In the genomic region with DNA sequence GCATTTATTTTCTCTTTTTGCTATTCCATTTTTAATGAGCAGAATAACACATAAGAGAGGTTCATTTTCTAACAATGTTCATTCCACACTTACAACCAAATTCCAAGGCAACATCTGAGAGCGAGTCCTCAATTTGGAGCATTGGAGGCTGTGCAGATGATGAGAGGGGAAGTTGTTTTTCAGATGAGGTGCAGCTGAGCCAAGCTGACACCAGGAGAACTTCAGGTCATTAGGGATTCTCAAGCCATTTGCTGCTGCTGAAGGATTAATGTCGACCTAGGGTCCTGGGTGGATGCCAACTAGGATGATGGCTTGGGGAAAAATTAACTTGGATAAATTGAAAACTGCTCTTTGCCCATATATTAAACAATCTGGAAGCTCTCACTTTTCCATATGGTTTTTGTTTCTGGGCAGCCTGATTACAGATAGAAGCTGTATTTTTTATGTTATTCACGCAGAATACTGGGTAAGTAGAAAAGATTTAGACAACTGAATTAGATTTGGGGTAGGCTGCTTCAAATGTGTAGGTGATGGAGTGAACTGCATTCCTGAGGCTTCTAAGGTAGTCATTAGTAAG, we compare ENCODE assay signal across 17 cellular contexts.
"Had no signal": no experiment of that assay in that cellular context is flagged by ENCODE, and none has a peak within 500 bp of the region (broad histone marks: within the 10 kb centered on the region; RNA-seq: fewer than 3 reads in every experiment).

No MANE protein-coding gene starts in this region.

- ATAC-seq: activated naive CD4-positive, alpha-beta T cell treated with anti-CD3 and anti-CD28 coated beads, Interleukin-2, amount 50 U/mL, for 72 hours; activated T-cell treated with anti-CD3 and anti-CD28 coated beads, Interleukin-2, amount 50 U/mL, for 72 hours; mucosa of descending colon; natural killer cell had no signal

- H3K9me3 ChIP-seq: esophagus squamous epithelium, mucosa of descending colon, right atrium auricular region, transverse colon had no signal

- H3K4me3 Mint-ChIP-seq: activated B cell treated with CpG ODN at 0.5 μM for 24 hours; activated CD4-positive, alpha-beta T cell treated with anti-CD3 and anti-CD28 coated beads, Interleukin-2, amount 10 ng/mL, durations not matched to agents 24 days and 14 days; activated T-cell treated with anti-CD3 and anti-CD28 coated beads, Interleukin-2, amount 50 U/mL, for 72 hours; immature natural killer cell; natural killer cell; T-helper 2 cell treated with Interferon-gamma antibody and Interleukin-4, amounts not matched to agents 5 μg/mL and 100 μg/mL, for 36 hours had no signal

- DNase-seq: activated B cell treated with CpG ODN at 0.5 μM for 24 hours; activated CD4-positive, alpha-beta T cell treated with anti-CD3 and anti-CD28 coated beads, Interleukin-2, amount 10 ng/mL, durations not matched to agents 24 days and 14 days; activated CD8-positive, alpha-beta memory T cell treated with anti-CD3 and anti-CD28 coated beads, Interleukin-2, amount 50 U/mL, for 48 hours; activated gamma-delta T cell; activated T-cell treated with anti-CD3 and anti-CD28 coated beads, Interleukin-2, amount 50 U/mL, for 72 hours; caudate nucleus; esophagus squamous epithelium; immature natural killer cell; mucosa of descending colon; natural killer cell; stimulated activated CD4-positive, alpha-beta T cell treated with anti-CD3 and anti-CD28 coated beads, Interleukin-4, amount 100 ng/mL, for 24 hours; stimulated activated naive CD4-positive, alpha-beta T cell; transverse colon had no signal

- H3K27me3 ChIP-seq: esophagus squamous epithelium, right atrium auricular region, transverse colon had no signal

- H3K9me3 Mint-ChIP-seq: activated B cell treated with CpG ODN at 0.5 μM for 24 hours; activated naive CD4-positive, alpha-beta T cell treated with anti-CD3 and anti-CD28 coated beads, Interleukin-2, amount 50 U/mL, for 72 hours; activated T-cell treated with anti-CD3 and anti-CD28 coated beads, Interleukin-2, amount 50 U/mL, for 72 hours; immature natural killer cell; natural killer cell; T-helper 2 cell treated with Interferon-gamma antibody and Interleukin-4, amounts not matched to agents 5 μg/mL and 100 μg/mL, for 36 hours had no signal

- H3K4me1 Mint-ChIP-seq: activated B cell treated with CpG ODN at 0.5 μM for 24 hours, immature natural killer cell had no signal

- H3K36me3 ChIP-seq: esophagus squamous epithelium, right atrium auricular region, transverse colon had no signal

- H3K27ac ChIP-seq: esophagus squamous epithelium, right atrium auricular region, skin epidermis, transverse colon had no signal

- H3K27me3 Mint-ChIP-seq: activated B cell treated with CpG ODN at 0.5 μM for 24 hours; activated CD4-positive, alpha-beta T cell treated with anti-CD3 and anti-CD28 coated beads, Interleukin-2, amount 10 ng/mL, durations not matched to agents 24 days and 14 days had no signal

- H3K4me3 ChIP-seq: esophagus squamous epithelium, mucosa of descending colon, right atrium auricular region, skin epidermis, transverse colon had no signal

- H3K36me3 Mint-ChIP-seq: activated naive CD4-positive, alpha-beta T cell treated with anti-CD3 and anti-CD28 coated beads, Interleukin-2, amount 50 U/mL, for 72 hours; immature natural killer cell; natural killer cell had no signal

- H3K4me1 ChIP-seq: esophagus squamous epithelium, right atrium auricular region had no signal

- H3K27ac Mint-ChIP-seq: activated B cell treated with CpG ODN at 0.5 μM for 24 hours; activated CD4-positive, alpha-beta T cell treated with anti-CD3 and anti-CD28 coated beads, Interleukin-2, amount 10 ng/mL, durations not matched to agents 24 days and 14 days; activated naive CD4-positive, alpha-beta T cell treated with anti-CD3 and anti-CD28 coated beads, Interleukin-2, amount 50 U/mL, for 72 hours; immature natural killer cell; natural killer cell; T-helper 2 cell treated with Interferon-gamma antibody and Interleukin-4, amounts not matched to agents 5 μg/mL and 100 μg/mL, for 36 hours had no signal
